36 cellular contexts compared by ENCODE assay signal in the genomic region with DNA sequence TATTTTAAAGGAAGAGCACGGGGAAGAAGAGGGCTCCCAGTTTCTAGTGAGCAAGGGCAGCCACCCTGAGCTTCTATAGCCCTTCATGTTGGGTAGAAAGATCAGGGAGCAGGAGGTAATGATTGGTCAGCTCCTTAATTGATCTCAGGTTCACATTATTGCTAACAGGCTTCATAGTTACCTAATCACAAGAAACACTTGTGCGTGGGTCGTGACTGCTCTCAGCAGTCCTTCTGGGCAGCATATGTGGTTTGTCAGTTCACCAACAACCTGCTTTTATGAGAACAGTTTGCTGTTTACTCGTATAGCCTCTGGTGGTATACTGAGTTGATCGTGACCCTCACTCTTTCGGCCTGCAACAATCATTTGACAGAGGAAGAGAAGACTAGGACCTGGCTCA. TPM values are rescaled to one million over a fixed set of nuclear protein-coding genes. Genes with fewer than 3 reads are reported as not detected.
"Had no signal": no experiment of that assay in that cellular context is flagged by ENCODE, and none has a peak within 500 bp of the region (broad histone marks: within the 10 kb centered on the region; RNA-seq: fewer than 3 reads in every experiment).

No MANE protein-coding gene starts in this region.

- FAIRE-seq: astrocyte, TTC549 had no signal

- H3K27me3 ChIP-seq: adrenal gland, body of pancreas had no signal

- ATAC-seq: activated CD8-positive, alpha-beta T cell treated with anti-CD3 and anti-CD28 coated beads for 36 hours; activated naive CD4-positive, alpha-beta T cell treated with anti-CD3 and anti-CD28 coated beads, Interleukin-2, amount 50 U/mL, for 72 hours; activated T-cell treated with anti-CD3 and anti-CD28 coated beads, Interleukin-2, amount 50 U/mL, for 4 hours; activated T-cell treated with anti-CD3 and anti-CD28 coated beads, Interleukin-2, amount 50 U/mL, for 72 hours; activated T-helper 17 cell treated with anti-CD3 and anti-CD28 coated beads, Interleukin-2, amount 50 U/mL, for 72 hours; body of pancreas had no signal

- H3K27ac ChIP-seq: adrenal gland, body of pancreas, brain microvascular endothelial cell, breast epithelium, VCaP had no signal

- H3K36me3 ChIP-seq: adrenal gland, brain microvascular endothelial cell, breast epithelium had no signal

- DNase-seq: activated B cell treated with CpG ODN at 0.5 μM for 24 hours; activated CD4-positive, alpha-beta memory T cell treated with anti-CD3 and anti-CD28 coated beads for 36 hours; activated CD4-positive, alpha-beta T cell treated with anti-CD3 and anti-CD28 coated beads for 4 hours; activated CD4-positive, alpha-beta T cell treated with anti-CD3 and anti-CD28 coated beads, Interleukin-2, amount 10 ng/mL, durations not matched to agents 24 days and 14 days; activated CD4-positive, alpha-beta T cell treated with anti-CD3 and anti-CD28 coated beads, Interleukin-2, amount 50 U/mL, for 1 hour; activated CD4-positive, alpha-beta T cell treated with anti-CD3 and anti-CD28 coated beads, Interleukin-2, amount 50 U/mL, for 4 hours; activated CD4-positive, CD25-positive, alpha-beta regulatory T cell treated with anti-CD3 and anti-CD28 coated beads, Interleukin-2, amount 50 U/mL, for 72 hours; activated CD8-positive, alpha-beta memory T cell treated with anti-CD3 and anti-CD28 coated beads, Interleukin-2, amount 50 U/mL, for 4 hours; activated CD8-positive, alpha-beta T cell treated with anti-CD3 and anti-CD28 coated beads for 36 hours; activated effector memory CD4-positive, alpha-beta T cell treated with anti-CD3 and anti-CD28 coated beads, Interleukin-2, amount 50 U/mL, for 16 hours; activated gamma-delta T cell treated with Interleukin-2 at 50 U/mL for 16 hours; activated naive CD4-positive, alpha-beta T cell; activated naive CD4-positive, alpha-beta T cell treated with anti-CD3 and anti-CD28 coated beads for 36 hours; activated naive CD4-positive, alpha-beta T cell treated with anti-CD3 and anti-CD28 coated beads, Interleukin-2, amount 50 U/mL, for 16 hours; activated naive CD8-positive, alpha-beta T cell treated with anti-CD3 and anti-CD28 coated beads for 36 hours; activated T-cell treated with anti-CD3 and anti-CD28 coated beads for 4 hours; activated T-cell treated with anti-CD3 and anti-CD28 coated beads, Interleukin-2, amount 50 U/mL, for 1 hour; activated T-cell treated with anti-CD3 and anti-CD28 coated beads, Interleukin-2, amount 50 U/mL, for 4 hours; activated T-cell treated with anti-CD3 and anti-CD28 coated beads, Interleukin-2, amount 50 U/mL, for 72 hours; adrenal gland; amniotic stem cell; aorta; body of pancreas; brain microvascular endothelial cell; central memory CD4-positive, alpha-beta T cell; T-helper 1 cell; T-helper 2 cell; T-helper 9 cell had no signal

- H3K4me3 ChIP-seq: adrenal gland, body of pancreas, breast epithelium had no signal

RNA-seq across cellular contexts. Expression of a gene that starts 4.7 kb away (rescaled TPM):
- total RNA-seq: activated CD4-positive, alpha-beta memory T cell treated with anti-CD3 and anti-CD28 coated beads for 36 hours; activated CD4-positive, alpha-beta T cell treated with anti-CD3 and anti-CD28 coated beads, Interleukin-2, amount 10 ng/mL, durations not matched to agents 24 days and 14 days; activated CD8-positive, alpha-beta memory T cell treated with anti-CD3 and anti-CD28 coated beads for 36 hours; activated CD8-positive, alpha-beta T cell treated with anti-CD3 and anti-CD28 coated beads for 36 hours; activated naive CD4-positive, alpha-beta T cell treated with anti-CD3 and anti-CD28 coated beads for 36 hours; activated naive CD4-positive, alpha-beta T cell treated with anti-CD3 and anti-CD28 coated beads, Interleukin-2, amount 50 U/mL, for 72 hours; activated naive CD8-positive, alpha-beta T cell treated with anti-CD3 and anti-CD28 coated beads for 36 hours; activated T-cell treated with anti-CD3 and anti-CD28 coated beads, Interleukin-2, amount 50 U/mL, for 4 hours; activated T-cell treated with anti-CD3 and anti-CD28 coated beads, Interleukin-2, amount 50 U/mL, for 72 hours; activated T-helper 1 cell treated with anti-CD3 and anti-CD28 coated beads, Interleukin-12 subunit alpha, Interleukin-12 subunit beta, Interleukin-2, Interleukin-4 antibody, amounts not matched to agents 30 ng/mL and 10 ng/mL and 1 ng/mL, durations not matched to agents 14 hours and 24 hours and 36 hours; activated T-helper 17 cell treated with anti-CD3 and anti-CD28 coated beads, Interleukin-2, amount 50 U/mL, for 72 hours; astrocyte had no signal

RNA-seq across cellular contexts. Expression of a gene that starts 16.6 kb away (rescaled TPM):
- total RNA-seq: activated B cell treated with CpG ODN at 0.5 μM for 24 hours; activated CD4-positive, alpha-beta memory T cell treated with anti-CD3 and anti-CD28 coated beads for 36 hours; activated CD4-positive, alpha-beta T cell treated with anti-CD3 and anti-CD28 coated beads, Interleukin-2, amount 10 ng/mL, durations not matched to agents 24 days and 14 days; activated CD8-positive, alpha-beta memory T cell treated with anti-CD3 and anti-CD28 coated beads for 36 hours; activated CD8-positive, alpha-beta T cell treated with anti-CD3 and anti-CD28 coated beads for 36 hours; activated naive CD4-positive, alpha-beta T cell treated with anti-CD3 and anti-CD28 coated beads for 36 hours; activated naive CD4-positive, alpha-beta T cell treated with anti-CD3 and anti-CD28 coated beads, Interleukin-2, amount 50 U/mL, for 72 hours; activated naive CD8-positive, alpha-beta T cell treated with anti-CD3 and anti-CD28 coated beads for 36 hours; activated T-helper 1 cell treated with anti-CD3 and anti-CD28 coated beads, Interleukin-12 subunit alpha, Interleukin-12 subunit beta, Interleukin-2, Interleukin-4 antibody, amounts not matched to agents 30 ng/mL and 10 ng/mL and 1 ng/mL, durations not matched to agents 14 hours and 24 hours and 36 hours; activated T-helper 17 cell treated with anti-CD3 and anti-CD28 coated beads, Interleukin-2, amount 50 U/mL, for 72 hours had no signal
